ENCODE assay signal across 27 cellular contexts in the genomic region with DNA sequence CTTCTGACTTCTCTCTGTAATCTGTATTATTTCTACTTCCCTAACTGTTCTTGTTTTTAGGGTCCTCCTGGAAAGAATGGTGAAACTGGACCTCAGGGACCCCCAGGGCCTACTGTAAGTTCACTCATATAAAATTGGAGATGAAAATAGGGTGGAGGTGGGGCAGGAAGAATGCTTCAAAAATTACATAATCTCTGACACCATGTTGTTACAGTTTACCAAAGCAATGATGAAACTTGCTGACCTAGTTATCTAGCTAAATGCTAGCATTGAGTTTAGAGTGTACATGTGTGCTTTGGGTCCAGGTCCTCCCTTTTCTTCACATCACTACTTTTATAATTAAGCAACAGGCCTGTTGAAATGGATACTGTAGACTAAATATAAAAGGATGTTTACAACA. TPM values are rescaled to one million over a fixed set of nuclear protein-coding genes. Genes with fewer than 3 reads are reported as not detected.
A peak's percentile ranks its signal among the peaks of the same experiment; 100 is the strongest.
DNase-seq lines count a peak whose midpoint lies in the region; ATAC-seq, FAIRE-seq and TF ChIP-seq lines count a peak whose summit lies in the region.
"Had no signal": no experiment of that assay in that cellular context is flagged by ENCODE, and none has a peak within 500 bp of the region (broad histone marks: within the 10 kb centered on the region; RNA-seq: fewer than 3 reads in every experiment).

No MANE protein-coding gene starts in this region.

- FAIRE-seq in TTC549 (lab: Jason Lieb, UNC): peak; percentile 66
- FAIRE-seq: GM18507, kidney had no signal

- H3K4me1 Mint-ChIP-seq in mesothelial cell of epicardium: peaks cover 46% of the 10 kb centered on the region
- H3K4me1 Mint-ChIP-seq: activated naive CD8-positive, alpha-beta T cell treated with anti-CD3 and anti-CD28 coated beads, Interleukin-2, amount 10 ng/mL, durations not matched to agents 7 days and 5 days; WTC11 had no signal

- no peaks in the 10 kb centered on the region for H3K9me3 Mint-ChIP-seq in mesothelial cell of epicardium
- H3K9me3 Mint-ChIP-seq: activated naive CD8-positive, alpha-beta T cell treated with anti-CD3 and anti-CD28 coated beads, Interleukin-2, amount 10 ng/mL, durations not matched to agents 7 days and 5 days had no signal

- H3K4me3 ChIP-seq in esophagus muscularis mucosa (no peak overlapping the region), suprapubic skin (no peak overlapping the region)
- H3K4me3 ChIP-seq: body of pancreas, lung, ovary had no signal

- H3K36me3 ChIP-seq in esophagus muscularis mucosa: peaks cover 55 to 100% (median 94%) of the 10 kb centered on the region in 4 donors
- peaks cover 36% of the 10 kb centered on the region for H3K36me3 ChIP-seq in suprapubic skin
- H3K36me3 ChIP-seq: ovary had no signal

- H3K4me1 ChIP-seq in esophagus muscularis mucosa (peaks cover 0 to 5% (median 0%) of the 10 kb centered on the region in 4 donors), suprapubic skin (no peaks in the 10 kb centered on the region)
- H3K4me1 ChIP-seq: body of pancreas had no signal

- TF ChIP-seq POLR2A in esophagus muscularis mucosa (IDR thresholded peaks at IDR 0.05; ENCODE audit: low read depth) (no peak), suprapubic skin (IDR thresholded peaks at IDR 0.05) (no peak)

- H3K27ac Mint-ChIP-seq in mesothelial cell of epicardium: peak overlapping the region; percentile 96
- H3K27ac Mint-ChIP-seq: activated naive CD8-positive, alpha-beta T cell treated with anti-CD3 and anti-CD28 coated beads, Interleukin-2, amount 10 ng/mL, durations not matched to agents 7 days and 5 days; WTC11 had no signal

- no peak overlapping the region for H3K4me3 Mint-ChIP-seq in mesothelial cell of epicardium
- H3K4me3 Mint-ChIP-seq: activated naive CD8-positive, alpha-beta T cell treated with anti-CD3 and anti-CD28 coated beads, Interleukin-2, amount 10 ng/mL, durations not matched to agents 7 days and 5 days; WTC11 had no signal

- H3K27me3 Mint-ChIP-seq in mesothelial cell of epicardium (ENCODE audit: low read depth): no peaks in the 10 kb centered on the region
- H3K27me3 Mint-ChIP-seq: activated naive CD8-positive, alpha-beta T cell treated with anti-CD3 and anti-CD28 coated beads, Interleukin-2, amount 10 ng/mL, durations not matched to agents 7 days and 5 days had no signal

- H3K27me3 ChIP-seq in esophagus muscularis mucosa: no peaks in the 10 kb centered on the region
- no peaks in the 10 kb centered on the region for H3K27me3 ChIP-seq in suprapubic skin
- H3K27me3 ChIP-seq: body of pancreas, foreskin keratinocyte, ovary had no signal

- H3K9me3 ChIP-seq in esophagus muscularis mucosa (no peaks in the 10 kb centered on the region), suprapubic skin (no peaks in the 10 kb centered on the region)
- H3K9me3 ChIP-seq: body of pancreas, ovary had no signal

- no peak for DNase-seq in esophagus muscularis mucosa (ENCODE audit: extremely low spot score)
- DNase-seq in mesothelial cell of epicardium (ENCODE audit: low spot score in 2 of 2, unreplicated experiment in 2 of 2): no peak
- no peak for DNase-seq in suprapubic skin (ENCODE audit: low spot score in 2 of 2)
- DNase-seq in glomerular visceral epithelial cell (ENCODE audit: extremely low spot score): no peak
- DNase-seq: activated CD4-positive, alpha-beta T cell treated with anti-CD3 and anti-CD28 coated beads, Interleukin-2, amount 50 U/mL, for 48 hours; activated effector memory CD4-positive, alpha-beta T cell treated with Interleukin-2 at 50 U/mL for 16 hours; activated naive CD8-positive, alpha-beta T cell treated with anti-CD3 and anti-CD28 coated beads, Interleukin-2, amount 10 ng/mL, durations not matched to agents 7 days and 5 days; body of pancreas; DMS 273 treated with DMSO at 0.1 percent for 48 hours; foreskin keratinocyte; KG1; kidney; NCI-H146; NCI-H2171 treated with DMSO at 0.1 percent for 48 hours; NCI-H526 treated with DMSO at 0.1 percent for 48 hours; ovary; T-helper 9 cell had no signal

- TF ChIP-seq CTCF in esophagus muscularis mucosa (IDR thresholded peaks at IDR 0.05): no peak
- TF ChIP-seq CTCF in mesothelial cell of epicardium (IDR thresholded peaks at IDR 0.05; ENCODE audit: unreplicated experiment): no peak
- no peak for TF ChIP-seq CTCF in suprapubic skin (IDR thresholded peaks at IDR 0.05)

- intact Hi-C loops in esophagus muscularis mucosa (cut with DNase I): no loop called here

- H3K27ac ChIP-seq in esophagus muscularis mucosa (replicated peaks in 1 of 4) (peak overlapping the region in 3 of 4 donors; percentile 39 to 57 (median 49)), suprapubic skin (peak overlapping the region; percentile 51)
- H3K27ac ChIP-seq: body of pancreas, foreskin keratinocyte, ovary, RWPE1 had no signal

- ATAC-seq in GM19324 (IDR thresholded peaks at IDR 0.05; ENCODE audit: low FRiP score, unreplicated experiment) (no peak), GM19452 (IDR thresholded peaks at IDR 0.05; ENCODE audit: unreplicated experiment) (no peak), HG03432 (IDR thresholded peaks at IDR 0.05; ENCODE audit: unreplicated experiment) (no peak)
- ATAC-seq: body of pancreas, foreskin keratinocyte, HCT116, WTC11 had no signal

- peaks cover 55% of the 10 kb centered on the region for H3K36me3 Mint-ChIP-seq in mesothelial cell of epicardium
- H3K36me3 Mint-ChIP-seq: activated naive CD8-positive, alpha-beta T cell treated with anti-CD3 and anti-CD28 coated beads, Interleukin-2, amount 10 ng/mL, durations not matched to agents 7 days and 5 days; WTC11 had no signal

- TF ChIP-seq EP300 in esophagus muscularis mucosa (IDR thresholded peaks at IDR 0.05) (no peak), suprapubic skin (IDR thresholded peaks at IDR 0.05) (no peak)

RNA-seq across cellular contexts. Expression of a gene that starts 23.1 kb away (rescaled TPM):
- total RNA-seq in esophagus muscularis mucosa: 100 to 1,000 TPM; 182 to 480 (median 236) TPM
- 7,569 to 7,691 TPM (median 7,584 TPM) in 3 replicates for total RNA-seq in mesothelial cell of epicardium
- total RNA-seq in suprapubic skin: 10 to 100 TPM; 19.2 to 73.2 (median 54.9) TPM
- total RNA-seq: activated naive CD8-positive, alpha-beta T cell treated with anti-CD3 and anti-CD28 coated beads, Interleukin-2, amount 10 ng/mL, durations not matched to agents 7 days and 5 days; HT-29 had no signal

Comparison
In these comparisons a context has a peak if more than half of its experiments do, and no peak if none do; other contexts are left out.
1. RNA of a gene that starts 23.1 kb away (total RNA-seq): 7,569 to 7,691 TPM in mesothelial cell of epicardium; 182 to 480 TPM in esophagus muscularis mucosa and 19.2 to 73.2 TPM in suprapubic skin; every median in the first group is over 10 times any median in the second.